In genomic region chrX:140701480-140701879, GRCh38 we compare ENCODE assay signal across 9 cellular contexts. TPM values are rescaled to one million over a fixed set of nuclear protein-coding genes. Genes with fewer than 3 reads are reported as not detected.
DNase-seq lines count a peak whose midpoint lies in the region; ATAC-seq, FAIRE-seq and TF ChIP-seq lines count a peak whose summit lies in the region.
"Had no signal": no experiment of that assay in that cellular context is flagged by ENCODE, and none has a peak within 500 bp of the region (broad histone marks: within the 10 kb centered on the region; RNA-seq: fewer than 3 reads in every experiment).

No MANE protein-coding gene starts in this region.

- intact Hi-C loops in GM12878 (cut with micrococcal nuclease; ENCODE audit: unreplicated experiment), result loop anchor here (1.0 kb wide), 1 partner anchor 32 kb away; no protein-coding TSS in a partner anchor

- TF ChIP-seq POLR2A in GM12878 (IDR thresholded peaks at IDR 0.05; ENCODE audit: low read depth, low read length), result no peak

- H3K27me3 ChIP-seq in GM12878 (replicated peaks in 1 of 2; ENCODE audit: control insufficient read depth in 2 of 2, insufficient read depth in 2 of 2, low read length in 1 of 2), result no peaks in the 10 kb centered on the region
- no peaks in the 10 kb centered on the region for H3K27me3 ChIP-seq in neural cell (ENCODE audit: insufficient read depth, low read depth, low read length)
- H3K27me3 ChIP-seq: sigmoid colon had no signal

- no peak overlapping the region for H3K27ac Mint-ChIP-seq in stimulated activated memory B cell treated with anti-CD40 and anti-IgM and Interleukin-4, amounts not matched to agents 10 μg/mL and 1 μg/mL and 100 μg/mL, for 72 hours
- H3K27ac Mint-ChIP-seq: activated naive CD8-positive, alpha-beta T cell treated with anti-CD3 and anti-CD28 coated beads, Interleukin-2, amount 50 U/mL, for 24 hours had no signal

- H2AFZ ChIP-seq in GM12878 (ENCODE audit: control insufficient read depth, low read depth, low read length) (no peak overlapping the region), neural cell (ENCODE audit: low read depth, low read length) (no peak overlapping the region)

- in situ Hi-C loops in GM12878 (cut with MboI), result no loop called here

- peak; percentile 52 for ATAC-seq in HG03342 (IDR thresholded peaks at IDR 0.05; ENCODE audit: unreplicated experiment)
- ATAC-seq in GM12878, result peak; percentile 61; the same call in 2 of the 3 replicates
- ATAC-seq in HG03280 (IDR thresholded peaks at IDR 0.05; ENCODE audit: unreplicated experiment), result no peak
- no peak for ATAC-seq in stimulated activated memory B cell treated with anti-CD40 and anti-IgM and Interleukin-4, amounts not matched to agents 10 μg/mL and 1 μg/mL and 100 μg/mL, for 72 hours
- ATAC-seq: activated naive CD8-positive, alpha-beta T cell treated with anti-CD3 and anti-CD28 coated beads, Interleukin-2, amount 50 U/mL, for 24 hours had no signal

- RAD21 ChIA-PET in GM12878 (lab: Charles Lee; ENCODE audit: unreplicated experiment), result no interaction called here

- no peaks in the 10 kb centered on the region for H3F3A ChIP-seq in neural cell (ENCODE audit: insufficient read depth, low read length, poor library complexity, severe bottlenecking)

- peak; percentile 27; the same call in 1 of the 3 replicates for TF ChIP-seq CTCF in GM12872 (IDR thresholded peaks at IDR 0.05; ENCODE audit: insufficient read depth, low read depth, low read length)
- TF ChIP-seq CTCF in GM12878 (IDR thresholded peaks at IDR 0.05 in 2 of 3, conservative IDR thresholded peaks at IDR 0.05 in 1 of 3; ENCODE audit: control insufficient read depth in 2 of 3, extremely low read depth in 1 of 3, insufficient read depth in 1 of 3, low read depth in 3 of 3, low read length in 3 of 3), result peak; percentile 28 to 43 (median 37); a peak in 4 of 6 replicates
- TF ChIP-seq CTCF in neural cell (IDR thresholded peaks at IDR 0.05; ENCODE audit: poor library complexity, severe bottlenecking), result peak; percentile 44

- TF ChIP-seq EP300 in GM12878 (IDR thresholded peaks at IDR 0.05; ENCODE audit: borderline replicate concordance in 1 of 2, control insufficient read depth in 1 of 2, low read depth in 2 of 2, low read length in 2 of 2), result no peak
- TF ChIP-seq EP300 in neural cell (conservative IDR thresholded peaks at IDR 0.05; ENCODE audit: poor library complexity, severe bottlenecking), result no peak

- H4K20me1 ChIP-seq in GM12878 (ENCODE audit: control insufficient read depth, insufficient read depth) (no peaks in the 10 kb centered on the region), neural cell (ENCODE audit: insufficient read depth) (no peaks in the 10 kb centered on the region)

- DNase-seq in GM12878 (ENCODE audit: low read depth, low spot score) (no peak), T1000 (lab: John Stamatoyannopoulos, UW) (no peak)
- DNase-seq: activated naive CD8-positive, alpha-beta T cell treated with anti-CD3 and anti-CD28 coated beads, Interleukin-2, amount 50 U/mL, for 24 hours; sigmoid colon had no signal

- H3K4me1 ChIP-seq in GM12878 (ENCODE audit: control insufficient read depth, insufficient read depth, low read length), result no peaks in the 10 kb centered on the region
- H3K4me1 ChIP-seq: sigmoid colon had no signal

- H3K4me3 Mint-ChIP-seq in stimulated activated memory B cell treated with anti-CD40 and anti-IgM and Interleukin-4, amounts not matched to agents 10 μg/mL and 1 μg/mL and 100 μg/mL, for 72 hours, result no peak overlapping the region
- H3K4me3 Mint-ChIP-seq: activated naive CD8-positive, alpha-beta T cell treated with anti-CD3 and anti-CD28 coated beads, Interleukin-2, amount 50 U/mL, for 24 hours had no signal

- H3K9me2 ChIP-seq in neural cell (ENCODE audit: insufficient read depth, low read length), result no peaks in the 10 kb centered on the region

- H3K79me2 ChIP-seq in GM12878 (ENCODE audit: control insufficient read depth, insufficient read depth, low read length) (no peaks in the 10 kb centered on the region), neural cell (replicated peaks; ENCODE audit: insufficient read depth, low read length) (no peaks in the 10 kb centered on the region)

- H3K27ac ChIP-seq in GM12878 (ENCODE audit: control insufficient read depth, insufficient read depth) (no peak overlapping the region), neural cell (ENCODE audit: low read length) (no peak overlapping the region)
- H3K27ac ChIP-seq: sigmoid colon had no signal

- H3K9me3 Mint-ChIP-seq in stimulated activated memory B cell treated with anti-CD40 and anti-IgM and Interleukin-4, amounts not matched to agents 10 μg/mL and 1 μg/mL and 100 μg/mL, for 72 hours, result no peaks in the 10 kb centered on the region
- H3K9me3 Mint-ChIP-seq: activated naive CD8-positive, alpha-beta T cell treated with anti-CD3 and anti-CD28 coated beads, Interleukin-2, amount 50 U/mL, for 24 hours had no signal

- H3K9me3 ChIP-seq in GM12878 (replicated peaks; ENCODE audit: control insufficient read depth, insufficient read depth, low read length) (no peaks in the 10 kb centered on the region), neural cell (ENCODE audit: low read length) (no peaks in the 10 kb centered on the region)
- H3K9me3 ChIP-seq: sigmoid colon had no signal

- H3K9ac ChIP-seq in GM12878 (ENCODE audit: control insufficient read depth, insufficient read depth, low read length) (no peak overlapping the region), neural cell (ENCODE audit: low read length) (no peak overlapping the region)

- no peaks in the 10 kb centered on the region for H3K4me1 Mint-ChIP-seq in stimulated activated memory B cell treated with anti-CD40 and anti-IgM and Interleukin-4, amounts not matched to agents 10 μg/mL and 1 μg/mL and 100 μg/mL, for 72 hours
- H3K4me1 Mint-ChIP-seq: activated naive CD8-positive, alpha-beta T cell treated with anti-CD3 and anti-CD28 coated beads, Interleukin-2, amount 50 U/mL, for 24 hours had no signal

- no peaks in the 10 kb centered on the region for H3K36me3 ChIP-seq in GM12878 (ENCODE audit: control insufficient read depth in 2 of 2, insufficient read depth in 2 of 2, low read length in 1 of 2)
- H3K36me3 ChIP-seq in neural cell (ENCODE audit: insufficient read depth, low read length), result no peaks in the 10 kb centered on the region
- H3K36me3 ChIP-seq: sigmoid colon had no signal

- FAIRE-seq in GM12878 (lab: Jason Lieb, UNC), result no peak

- no peak overlapping the region for H3K4me2 ChIP-seq in GM12878 (ENCODE audit: control insufficient read depth, insufficient read depth)
- no peak overlapping the region for H3K4me2 ChIP-seq in neural cell (ENCODE audit: low read length)

- H3K27me3 Mint-ChIP-seq in stimulated activated memory B cell treated with anti-CD40 and anti-IgM and Interleukin-4, amounts not matched to agents 10 μg/mL and 1 μg/mL and 100 μg/mL, for 72 hours, result no peaks in the 10 kb centered on the region
- H3K27me3 Mint-ChIP-seq: activated naive CD8-positive, alpha-beta T cell treated with anti-CD3 and anti-CD28 coated beads, Interleukin-2, amount 50 U/mL, for 24 hours had no signal

- SMC1A ChIA-PET in GM12878 (lab: Charles Lee; ENCODE audit: uncharacterized antibody, unreplicated experiment), result no interaction called here

- no peak; the same call in 1 of the 2 replicates for TF ChIP-seq RAD21 in GM12878 (IDR thresholded peaks at IDR 0.05; ENCODE audit: insufficient read depth, low read depth, low read length)
- no peak for TF ChIP-seq RAD21 in neural cell (conservative IDR thresholded peaks at IDR 0.05)

- POLR2A ChIA-PET in GM12878 (lab: Charles Lee), result no interaction called here

- CTCF ChIA-PET in GM12878 (lab: Yijun Ruan, JAX), result no interaction called here

- no peaks in the 10 kb centered on the region for H3K36me3 Mint-ChIP-seq in stimulated activated memory B cell treated with anti-CD40 and anti-IgM and Interleukin-4, amounts not matched to agents 10 μg/mL and 1 μg/mL and 100 μg/mL, for 72 hours

- H3K4me3 ChIP-seq in GM12878 (no peak overlapping the region), neural cell (ENCODE audit: low read length) (no peak overlapping the region)
- H3K4me3 ChIP-seq: sigmoid colon had no signal

- no TSS peak for BruUV-seq in GM12878 (replicated peaks; lab: Mats Ljungman, UMichigan)

- WGBS in GM12878 (ENCODE audit: insufficient coverage, insufficient replicate concordance, low lambda C conversion rate, missing lambda C conversion rate), result 25% methylated on average over 9 of the region's 9 CpGs

TF ChIP-seq in neural cell, 6 proteins besides CTCF, POLR2A, EP300 and RAD21 (continues in another document):
- no peak for TF ChIP-seq TAF1 (IDR thresholded peaks at IDR 0.05; ENCODE audit: low read depth)
- TF ChIP-seq SMC3 (conservative IDR thresholded peaks at IDR 0.05; ENCODE audit: poor library complexity), result no peak

RNA-seq across cellular contexts. Expression of gene LINC00632, which starts 8.1 kb away (rescaled TPM):
- total RNA-seq in GM12878 (2013; cell fraction: nucleolus; rRNA removed), result 0.10 TPM in 1 of 2 replicates, not detected in the other
- not detected in 2 replicates for total RNA-seq in GM12878 (2014; rRNA removed)
- total RNA-seq in GM12878 (2014; rRNA removed; fragmentation: Illumina TruSeq; extraction: Trizol), result not detected in 2 replicates
- 0.24 and 0.26 TPM in 2 replicates for total RNA-seq in GM12878 (2021)
- polyA plus RNA-seq in GM12878 (2011; ENCODE audit: low read depth), result not detected
- polyA plus RNA-seq in GM12878 (2011; rRNA removed), result 0.50 and 0.55 TPM in 2 replicates
- polyA plus RNA-seq in GM12878 (2011; cell fraction: cytosol; rRNA removed), result 0.31 and 0.40 TPM in 2 replicates
- polyA plus RNA-seq in GM12878 (2011; cell fraction: nucleus; rRNA removed), result 0.31 and 0.63 TPM in 2 replicates
- polyA plus RNA-seq in GM12878 (2012), result not detected in 2 replicates
- polyA plus RNA-seq in GM12878 (2014; fragmentation: Illumina TruSeq; extraction: Trizol), result not detected in 2 replicates
- polyA plus RNA-seq in GM12878 (2014; fragmentation: Nextera tagmentation; extraction: Ambion mirVana), result not detected
- not detected in 2 replicates for polyA plus RNA-seq in GM12878 (2014; rRNA removed)
- not detected for polyA plus RNA-seq in GM12878 (2016; fragmentation: Nextera tagmentation; extraction: Ambion mirVana)
- 0.07 and 0.21 TPM in 2 replicates for polyA minus RNA-seq in GM12878 (2011; rRNA and poly(A)+ RNA removed)
- polyA minus RNA-seq in GM12878 (2011; cell fraction: cytosol; rRNA and poly(A)+ RNA removed), result not detected in 2 replicates
- polyA minus RNA-seq in GM12878 (2011; cell fraction: nucleus; rRNA and poly(A)+ RNA removed), result 0.12 and 0.38 TPM in 2 replicates
- 5.9 and 13.8 TPM in 2 replicates for polyA plus RNA-seq in neural cell
- 85.7 and 105 TPM in 2 replicates for polyA minus RNA-seq in neural cell

Comparison
In these comparisons a context has a peak if more than half of its experiments do, and no peak if none do; other contexts are left out.
1. ATAC-seq: peak in HG03342 (single experiment) and GM12878 (single experiment); none in HG03280 (single experiment) and stimulated activated memory B cell treated with anti-CD40 and anti-IgM and Interleukin-4, amounts not matched to agents 10 μg/mL and 1 μg/mL and 100 μg/mL, for 72 hours (single experiment).
2. Peak in every context shown above with its lines, with median percentiles within 50 percentile points of each other: CTCF ChIP-seq.